ENCODE assay signal across 18 cellular contexts in genomic region chr14:65299837-65300236, GRCh38.
A peak's percentile ranks its signal among the peaks of the same experiment; 100 is the strongest.
DNase-seq lines count a peak whose midpoint lies in the region; ATAC-seq and TF ChIP-seq lines count a peak whose summit lies in the region.
"Had no signal": no experiment of that assay in that cellular context is flagged by ENCODE, and none has a peak within 500 bp of the region (broad histone marks: within the 10 kb centered on the region; RNA-seq: fewer than 3 reads in every experiment).

No MANE protein-coding gene starts in this region.

- H3K27ac ChIP-seq in OCI-LY1 (ENCODE audit: low read depth, low read length, poor library complexity, severe bottlenecking) (peak overlapping the region; percentile 3), body of pancreas (peak overlapping the region; percentile 88 to 94 (median 91))
- H3K27ac ChIP-seq: prostate gland, WERI-Rb-1 had no signal

- no peak overlapping the region for H3K4me3 ChIP-seq in OCI-LY1 (ENCODE audit: low read depth, low read length, poor library complexity, severe bottlenecking)
- no peak overlapping the region for H3K4me3 ChIP-seq in body of pancreas
- H3K4me3 ChIP-seq: prostate gland had no signal

- H3K27me3 ChIP-seq in OCI-LY1 (ENCODE audit: insufficient read depth, low read length) (no peaks in the 10 kb centered on the region), body of pancreas (no peaks in the 10 kb centered on the region)

- H3K27me3 Mint-ChIP-seq in activated CD4-positive, alpha-beta T cell treated with anti-CD3 and anti-CD28 coated beads, Interleukin-2, amount 10 ng/mL, durations not matched to agents 24 days and 14 days: no peaks in the 10 kb centered on the region
- H3K27me3 Mint-ChIP-seq in stimulated activated memory B cell treated with anti-CD40 and anti-IgM and Interleukin-4, amounts not matched to agents 10 μg/mL and 1 μg/mL and 100 μg/mL, for 72 hours: no peaks in the 10 kb centered on the region
- peaks cover 1% of the 10 kb centered on the region for H3K27me3 Mint-ChIP-seq in glutamatergic neuron (ENCODE audit: unreplicated experiment)

- peak in 2 of 3 donors; percentile 34 to 54 for TF ChIP-seq POLR2A in body of pancreas (IDR thresholded peaks at IDR 0.05)

- H3K27ac Mint-ChIP-seq in activated CD4-positive, alpha-beta T cell treated with anti-CD3 and anti-CD28 coated beads, Interleukin-2, amount 10 ng/mL, durations not matched to agents 24 days and 14 days: peak overlapping the region; percentile 66
- H3K27ac Mint-ChIP-seq in stimulated activated memory B cell treated with anti-CD40 and anti-IgM and Interleukin-4, amounts not matched to agents 10 μg/mL and 1 μg/mL and 100 μg/mL, for 72 hours: peak overlapping the region; percentile 97
- H3K27ac Mint-ChIP-seq in glutamatergic neuron (ENCODE audit: unreplicated experiment): no peak overlapping the region
- H3K27ac Mint-ChIP-seq: CD14-positive monocyte, nephron, type B pancreatic cell had no signal

- H3K36me3 Mint-ChIP-seq in activated CD4-positive, alpha-beta T cell treated with anti-CD3 and anti-CD28 coated beads, Interleukin-2, amount 10 ng/mL, durations not matched to agents 24 days and 14 days (ENCODE audit: low read depth): peaks cover 5% of the 10 kb centered on the region
- peaks cover 25% of the 10 kb centered on the region for H3K36me3 Mint-ChIP-seq in stimulated activated memory B cell treated with anti-CD40 and anti-IgM and Interleukin-4, amounts not matched to agents 10 μg/mL and 1 μg/mL and 100 μg/mL, for 72 hours
- H3K36me3 Mint-ChIP-seq in glutamatergic neuron (ENCODE audit: unreplicated experiment): no peaks in the 10 kb centered on the region
- H3K36me3 Mint-ChIP-seq: CD14-positive monocyte, type B pancreatic cell had no signal

- TF ChIP-seq CTCF in OCI-LY1 (IDR thresholded peaks at IDR 0.05; ENCODE audit: low read length) (no peak), body of pancreas (IDR thresholded peaks at IDR 0.05) (peak in 1 of 7 experiments; percentile 3), glutamatergic neuron (IDR thresholded peaks at IDR 0.05; ENCODE audit: partially characterized antibody, unreplicated experiment) (no peak)

- no peak overlapping the region for H3K4me2 ChIP-seq in OCI-LY1 (ENCODE audit: low read length)

- H3K9me2 ChIP-seq in OCI-LY1 (ENCODE audit: low read depth, low read length): no peaks in the 10 kb centered on the region

- H3K9me3 ChIP-seq in OCI-LY1 (ENCODE audit: low read length) (no peaks in the 10 kb centered on the region), body of pancreas (no peaks in the 10 kb centered on the region)
- H3K9me3 ChIP-seq: prostate gland had no signal

- H3K4me1 Mint-ChIP-seq in activated CD4-positive, alpha-beta T cell treated with anti-CD3 and anti-CD28 coated beads, Interleukin-2, amount 10 ng/mL, durations not matched to agents 24 days and 14 days: peaks cover 68% of the 10 kb centered on the region
- H3K4me1 Mint-ChIP-seq in stimulated activated memory B cell treated with anti-CD40 and anti-IgM and Interleukin-4, amounts not matched to agents 10 μg/mL and 1 μg/mL and 100 μg/mL, for 72 hours: peaks cover 83% of the 10 kb centered on the region
- H3K4me1 Mint-ChIP-seq in glutamatergic neuron (ENCODE audit: low read depth, unreplicated experiment): peaks cover 2% of the 10 kb centered on the region
- H3K4me1 Mint-ChIP-seq: CD14-positive monocyte had no signal

- H3K9me3 Mint-ChIP-seq in activated CD4-positive, alpha-beta T cell treated with anti-CD3 and anti-CD28 coated beads, Interleukin-2, amount 10 ng/mL, durations not matched to agents 24 days and 14 days: no peaks in the 10 kb centered on the region
- no peaks in the 10 kb centered on the region for H3K9me3 Mint-ChIP-seq in stimulated activated memory B cell treated with anti-CD40 and anti-IgM and Interleukin-4, amounts not matched to agents 10 μg/mL and 1 μg/mL and 100 μg/mL, for 72 hours
- H3K9me3 Mint-ChIP-seq in glutamatergic neuron (ENCODE audit: unreplicated experiment): no peaks in the 10 kb centered on the region
- H3K9me3 Mint-ChIP-seq: CD14-positive monocyte, nephron had no signal

- ATAC-seq in body of pancreas: peak; percentile 45
- ATAC-seq in stimulated activated memory B cell treated with anti-CD40 and anti-IgM and Interleukin-4, amounts not matched to agents 10 μg/mL and 1 μg/mL and 100 μg/mL, for 72 hours: no peak
- ATAC-seq: esophagus mucosa, HCT116 had no signal

- H3K4me3 Mint-ChIP-seq in activated CD4-positive, alpha-beta T cell treated with anti-CD3 and anti-CD28 coated beads, Interleukin-2, amount 10 ng/mL, durations not matched to agents 24 days and 14 days: peak overlapping the region; percentile 32
- peak overlapping the region; percentile 60 for H3K4me3 Mint-ChIP-seq in stimulated activated memory B cell treated with anti-CD40 and anti-IgM and Interleukin-4, amounts not matched to agents 10 μg/mL and 1 μg/mL and 100 μg/mL, for 72 hours
- H3K4me3 Mint-ChIP-seq in glutamatergic neuron (ENCODE audit: unreplicated experiment): no peak overlapping the region
- H3K4me3 Mint-ChIP-seq: CD14-positive monocyte, nephron, type B pancreatic cell had no signal

- 13 to 28% methylated on average over 3 of the region's 3 CpGs for WGBS in body of pancreas, 2 donors

- H3K9ac ChIP-seq in OCI-LY1 (ENCODE audit: low read length): no peak overlapping the region

- intact Hi-C loops in activated CD4-positive, alpha-beta T cell treated with anti-CD3 and anti-CD28 coated beads, Interleukin-2, amount 10 ng/mL, durations not matched to agents 24 days and 14 days (cut with micrococcal nuclease): no loop called here
- intact Hi-C loops in body of pancreas (cut with DNase I): no loop called here

- H4K20me1 ChIP-seq in OCI-LY1 (ENCODE audit: insufficient read depth, low read length): no peaks in the 10 kb centered on the region

- H3F3A ChIP-seq in OCI-LY1 (ENCODE audit: insufficient read depth, low read length): no peaks in the 10 kb centered on the region

- no peaks in the 10 kb centered on the region for H3K36me3 ChIP-seq in OCI-LY1 (ENCODE audit: insufficient read depth, low read length)
- no peaks in the 10 kb centered on the region for H3K36me3 ChIP-seq in body of pancreas (replicated peaks in 1 of 2; ENCODE audit: insufficient read depth in 1 of 2, low read depth in 2 of 2)
- H3K36me3 ChIP-seq: prostate gland, WERI-Rb-1 had no signal

- H3K4me1 ChIP-seq in OCI-LY1 (ENCODE audit: insufficient read depth, low read length, severe bottlenecking): peaks cover 53% of the 10 kb centered on the region
- H3K4me1 ChIP-seq in body of pancreas: peaks cover 83% of the 10 kb centered on the region
- H3K4me1 ChIP-seq: prostate gland had no signal

- DNase-seq in activated CD4-positive, alpha-beta T cell treated with anti-CD3 and anti-CD28 coated beads, Interleukin-2, amount 10 ng/mL, durations not matched to agents 24 days and 14 days: no peak
- no peak for DNase-seq in activated CD4-positive, alpha-beta T cell treated with anti-CD3 and anti-CD28 coated beads, Interleukin-2, amount 50 U/mL, for 48 hours
- DNase-seq in body of pancreas (peak; percentile 76 to 85 (median 80)), glutamatergic neuron (no peak), mesenteric fat pad (ENCODE audit: low spot score) (no peak), NCI-H82 (lab: John Stamatoyannopoulos, UW) (no peak)
- DNase-seq: activated CD8-positive, alpha-beta memory T cell treated with anti-CD3 and anti-CD28 coated beads, Interleukin-2, amount 50 U/mL, for 4 hours; DND-41; NCI-H1105 treated with DMSO at 0.1 percent for 48 hours; WERI-Rb-1 had no signal

- no peak overlapping the region for H2AFZ ChIP-seq in OCI-LY1 (ENCODE audit: low read length)

- H3K79me2 ChIP-seq in OCI-LY1 (ENCODE audit: insufficient read depth, low read length): no peaks in the 10 kb centered on the region

Comparison
In these comparisons a context has a peak if more than half of its experiments do, and no peak if none do; other contexts are left out.
1. DNase-seq: peak in body of pancreas (4 of 4); none in activated CD4-positive, alpha-beta T cell treated with anti-CD3 and anti-CD28 coated beads, Interleukin-2, amount 10 ng/mL, durations not matched to agents 24 days and 14 days (single experiment), activated CD4-positive, alpha-beta T cell treated with anti-CD3 and anti-CD28 coated beads, Interleukin-2, amount 50 U/mL, for 48 hours (0 of 2), glutamatergic neuron (single experiment), mesenteric fat pad (single experiment) and NCI-H82 (single experiment).